23 cellular contexts compared by ENCODE assay signal in the genomic region with DNA sequence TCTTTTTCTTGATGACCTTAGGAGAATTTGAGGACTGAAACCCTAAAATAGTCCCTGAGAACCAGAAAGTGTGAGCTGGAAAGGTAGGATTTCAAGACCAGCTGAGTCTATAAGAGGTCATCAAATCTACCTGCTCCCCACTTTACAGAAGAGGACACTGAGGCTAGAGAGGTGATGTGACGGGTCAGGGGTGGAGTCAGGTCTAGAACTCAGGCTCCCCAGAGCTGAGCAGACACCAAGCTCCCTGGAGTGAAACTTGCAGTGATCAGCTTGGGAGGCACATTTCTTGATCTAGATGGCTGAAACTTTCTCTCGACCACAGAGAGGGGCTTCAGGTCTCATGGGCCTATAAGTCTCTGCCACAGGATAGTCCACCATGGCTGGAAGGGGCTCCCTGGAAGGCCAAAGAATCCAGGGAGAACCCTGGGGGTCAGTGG. TPM values are rescaled to one million over a fixed set of nuclear protein-coding genes. Genes with fewer than 3 reads are reported as not detected.
A peak's percentile ranks its signal among the peaks of the same experiment; 100 is the strongest.
DNase-seq lines count a peak whose midpoint lies in the region; TF ChIP-seq lines count a peak whose summit lies in the region.
"Had no signal": no experiment of that assay in that cellular context is flagged by ENCODE, and none has a peak within 500 bp of the region (broad histone marks: within the 10 kb centered on the region; RNA-seq: fewer than 3 reads in every experiment).

No MANE protein-coding gene starts in this region.

- H3K27ac ChIP-seq in hepatocyte (peak overlapping the region; percentile 100), stomach (peak overlapping the region in 3 of 5 donors; percentile 13 to 24 (median 15)), breast epithelium (no peak overlapping the region)
- H3K27ac ChIP-seq: KMS-11 had no signal

- H4K20me1 ChIP-seq in hepatocyte (ENCODE audit: insufficient read depth, poor library complexity, severe bottlenecking) = no peaks in the 10 kb centered on the region

- peak overlapping the region; percentile 4 for H3K9ac ChIP-seq in mucosa of stomach (ENCODE audit: low read length)
- H3K9ac ChIP-seq: KMS-11 had no signal

- H3K4me2 ChIP-seq in hepatocyte = no peak overlapping the region
- H3K4me2 ChIP-seq: KMS-11 had no signal

- WGBS in hepatocyte (ENCODE audit: low lambda C conversion rate, missing lambda C conversion rate) = 73% methylated on average over 2 of the region's 2 CpGs
- WGBS in stomach, 5 donors = 50 to 94% (median 76%) methylated on average over 2 of the region's 2 CpGs

- H3K9me3 Mint-ChIP-seq in IgD-negative memory B cell (no peaks in the 10 kb centered on the region), glutamatergic neuron (ENCODE audit: unreplicated experiment) (peaks cover 5% of the 10 kb centered on the region), HFFc6 (no peaks in the 10 kb centered on the region)

- H3K4me3 ChIP-seq in hepatocyte = no peak overlapping the region
- H3K4me3 ChIP-seq in mucosa of stomach (ENCODE audit: low read length) = no peak overlapping the region
- H3K4me3 ChIP-seq in stomach = no peak overlapping the region
- H3K4me3 ChIP-seq in breast epithelium = no peak overlapping the region

- H3K79me2 ChIP-seq in hepatocyte = peaks cover 4% of the 10 kb centered on the region

- H3K36me3 ChIP-seq in hepatocyte (replicated peaks; ENCODE audit: insufficient read depth, low read depth) (no peaks in the 10 kb centered on the region), mucosa of stomach (ENCODE audit: control insufficient read depth, insufficient read depth, low read length) (peaks cover 3% of the 10 kb centered on the region), stomach (peaks cover 0 to 24% (median 20%) of the 10 kb centered on the region in 4 donors), breast epithelium (no peaks in the 10 kb centered on the region)
- H3K36me3 ChIP-seq: BE2C had no signal

- intact Hi-C loops in stomach (cut with DNase I; ENCODE audit: low total_unique reads) (no loop called here), breast epithelium (cut with DNase I; ENCODE audit: low total_unique reads) (no loop called here)

- H3K4me1 ChIP-seq in hepatocyte (ENCODE audit: insufficient read depth) (peaks cover 59% of the 10 kb centered on the region), mucosa of stomach (ENCODE audit: control insufficient read depth, insufficient read depth, low read length) (peaks cover 45% of the 10 kb centered on the region), stomach (peaks cover 7 to 40% (median 19%) of the 10 kb centered on the region in 4 donors), breast epithelium (no peaks in the 10 kb centered on the region)
- H3K4me1 ChIP-seq: BE2C had no signal

- DNase-seq in hepatocyte (ENCODE audit: low spot score) = peak; percentile 19
- DNase-seq in stomach = no peak
- DNase-seq in glutamatergic neuron = no peak
- DNase-seq in HFFc6 = no peak
- no peak for DNase-seq in breast epithelium (ENCODE audit: low spot score in 2 of 2)
- DNase-seq: BE2C, EL, GF-D8, MV-4-11, NCI-H1105 treated with DMSO at 0.1 percent for 48 hours, NCI-H1694, NCI-H2081 treated with DMSO at 0.1 percent for 48 hours, NCI-H2171 treated with DMSO at 0.1 percent for 48 hours, NCI-H524 treated with DMSO at 0.1 percent for 48 hours, NCI-H82, OCI-M1, RPMI8226, SHP77 had no signal

- H2AFZ ChIP-seq in hepatocyte = no peak overlapping the region

- H3K27me3 Mint-ChIP-seq in IgD-negative memory B cell (peaks cover 10% of the 10 kb centered on the region), glutamatergic neuron (ENCODE audit: unreplicated experiment) (peaks cover 5% of the 10 kb centered on the region), HFFc6 (ENCODE audit: insufficient read depth) (peaks cover 39% of the 10 kb centered on the region)

- TF ChIP-seq POLR2A in stomach (IDR thresholded peaks at IDR 0.05) (no peak), breast epithelium (IDR thresholded peaks at IDR 0.05) (no peak)

- H3K4me1 Mint-ChIP-seq in IgD-negative memory B cell (no peaks in the 10 kb centered on the region), glutamatergic neuron (ENCODE audit: low read depth, unreplicated experiment) (peaks cover 2% of the 10 kb centered on the region), HFFc6 (ENCODE audit: low read depth) (peaks cover 33% of the 10 kb centered on the region)

- no peaks in the 10 kb centered on the region for H3K27me3 ChIP-seq in hepatocyte
- H3K27me3 ChIP-seq in mucosa of stomach (ENCODE audit: control insufficient read depth, insufficient read depth, low read length) = no peaks in the 10 kb centered on the region
- peaks cover 0 to 27% (median 0%) of the 10 kb centered on the region in 3 donors for H3K27me3 ChIP-seq in stomach
- H3K27me3 ChIP-seq in breast epithelium = peaks cover 0 to 5% of the 10 kb centered on the region in 2 donors
- H3K27me3 ChIP-seq: BE2C had no signal

- TF ChIP-seq CTCF in hepatocyte (IDR thresholded peaks at IDR 0.05; ENCODE audit: poor library complexity) (no peak), stomach (IDR thresholded peaks at IDR 0.05) (no peak), glutamatergic neuron (IDR thresholded peaks at IDR 0.05; ENCODE audit: partially characterized antibody, unreplicated experiment) (no peak), HFFc6 (IDR thresholded peaks at IDR 0.05) (no peak), breast epithelium (IDR thresholded peaks at IDR 0.05) (no peak)

- no peaks in the 10 kb centered on the region for H3K9me2 ChIP-seq in hepatocyte (replicated peaks; ENCODE audit: insufficient read depth)

- no peak overlapping the region for H3K4me3 Mint-ChIP-seq in IgD-negative memory B cell
- H3K4me3 Mint-ChIP-seq in glutamatergic neuron (ENCODE audit: unreplicated experiment) = no peak overlapping the region
- H3K4me3 Mint-ChIP-seq in HFFc6 = no peak overlapping the region

- H3K9me3 ChIP-seq in hepatocyte (ENCODE audit: low read depth) (no peaks in the 10 kb centered on the region), mucosa of stomach (ENCODE audit: control insufficient read depth, low read length) (no peaks in the 10 kb centered on the region), stomach (no peaks in the 10 kb centered on the region), breast epithelium (no peaks in the 10 kb centered on the region)
- H3K9me3 ChIP-seq: BE2C had no signal

- TF ChIP-seq EP300 in stomach (IDR thresholded peaks at IDR 0.05) = no peak

- H3K36me3 Mint-ChIP-seq in IgD-negative memory B cell (no peaks in the 10 kb centered on the region), glutamatergic neuron (ENCODE audit: unreplicated experiment) (no peaks in the 10 kb centered on the region), HFFc6 (ENCODE audit: low read depth) (no peaks in the 10 kb centered on the region)

- peak overlapping the region in 2 of 3 donors; percentile 59 to 82 for H3K27ac Mint-ChIP-seq in IgD-negative memory B cell
- no peak overlapping the region for H3K27ac Mint-ChIP-seq in glutamatergic neuron (ENCODE audit: unreplicated experiment)
- no peak overlapping the region for H3K27ac Mint-ChIP-seq in HFFc6

RNA-seq across cellular contexts. Expression of gene HNF4A, which starts 55.1 kb away (rescaled TPM):
- not detected for polyA plus RNA-seq in IgD-negative memory B cell
- 66.7 and 88.0 TPM in 2 replicates for total RNA-seq in hepatocyte
- polyA plus RNA-seq in hepatocyte = 27.9 and 38.2 TPM in 2 replicates
- total RNA-seq in stomach = 10 to 100 TPM; 10.3 to 64.8 (median 33.5) TPM
- polyA plus RNA-seq in stomach = 10 to 100 TPM in 1 of 3 donors, 1 to 10 TPM in 2; 1.3 to 18.5 (median 9.2) TPM
- total RNA-seq in glutamatergic neuron (ENCODE audit: unreplicated experiment) = not detected
- total RNA-seq in HFFc6 (2021; fragmentation: NEBNext Ultra II Directional; extraction: Animal tissue kit (Norgen Biotek cat#: 25700)) = not detected
- total RNA-seq in breast epithelium = 1 to 10 TPM in 1 of 3 donors, not detected in 2; 1.6 TPM
- total RNA-seq: A673, H1 had no signal

Comparison
In these comparisons a context has a peak if more than half of its experiments do, and no peak if none do; other contexts are left out.
1. H3K27ac Mint-ChIP-seq: peak in IgD-negative memory B cell (2 of 3); none in glutamatergic neuron (single experiment) and HFFc6 (single experiment).
2. H3K27ac ChIP-seq: peak in hepatocyte (single experiment) and stomach (3 of 5); none in breast epithelium (0 of 2).
3. RNA of gene HNF4A, which starts 55.1 kb away (total RNA-seq): 66.7 to 88.0 TPM in hepatocyte and 10.3 to 64.8 TPM in stomach; not detected in glutamatergic neuron (single experiment), not detected in HFFc6 and 1.6 TPM in breast epithelium; every median in the first group is over 4 times any median in the second.